In the genomic region with DNA sequence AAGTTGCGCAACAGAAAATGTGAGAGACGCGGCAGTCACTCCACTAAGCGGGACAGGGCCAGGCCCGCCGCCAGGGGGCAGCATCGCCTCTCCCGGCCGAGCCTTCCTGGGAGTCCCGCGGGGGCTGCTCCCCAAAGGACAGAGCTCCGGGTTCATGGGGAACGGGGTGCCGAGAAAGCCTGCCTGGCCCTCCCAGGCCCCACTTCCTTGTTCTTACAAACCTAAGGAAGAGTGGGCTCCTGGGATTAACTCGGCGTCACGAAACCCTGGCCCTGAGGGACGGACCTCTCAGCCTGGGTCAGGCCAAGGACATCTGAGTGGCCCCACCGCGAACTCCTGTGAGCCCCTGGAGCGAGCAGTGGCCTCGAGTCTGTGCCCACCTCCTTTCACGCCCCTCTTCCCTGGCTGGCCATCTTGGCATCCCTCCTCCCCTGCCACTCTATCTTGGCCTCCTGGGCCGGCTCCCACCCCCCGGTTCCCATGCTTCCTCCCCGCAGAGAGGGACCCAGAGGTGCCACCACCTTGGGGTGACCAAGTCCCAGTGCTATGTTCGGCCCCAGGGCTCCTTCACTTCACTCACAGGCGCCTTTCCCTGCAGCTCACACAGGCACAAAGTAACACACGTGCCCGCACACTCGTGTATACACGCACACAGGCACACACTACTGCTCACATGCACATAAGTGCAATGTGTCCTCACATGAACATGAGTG, we compare ENCODE assay signal across 8 cellular contexts.
DNase-seq lines count a peak whose midpoint lies in the region; ATAC-seq and TF ChIP-seq lines count a peak whose summit lies in the region.

No MANE protein-coding gene starts in this region.

- peak; percentile 81 for DNase-seq in GM10248 (ENCODE audit: extremely low spot score)
- peak; percentile 51 for DNase-seq in NCI-H1092 treated with DMSO at 0.1 percent for 48 hours (lab: John Stamatoyannopoulos, UW)
- peak; percentile 50 for DNase-seq in activated CD4-positive, alpha-beta T cell treated with anti-CD3 and anti-CD28 coated beads for 1 hour
- DNase-seq in central memory CD8-positive, alpha-beta T cell (ENCODE audit: low spot score in 2 of 2), result peak; percentile 25 to 49
- DNase-seq in left lobe of liver (ENCODE audit: low spot score), result peak; percentile 75
- peak; percentile 73 for DNase-seq in stimulated activated CD4-positive, alpha-beta T cell treated with anti-CD3 and anti-CD28 coated beads, Interleukin-4, amount 100 ng/mL, for 24 hours
- no peak for DNase-seq in NCI-H446 treated with DMSO at 0.1 percent for 48 hours (lab: John Stamatoyannopoulos, UW)

- no peaks in the 10 kb centered on the region for H3K36me3 Mint-ChIP-seq in central memory CD8-positive, alpha-beta T cell (ENCODE audit: insufficient read depth)

- CTCF ChIA-PET in GM10248 (lab: Yijun Ruan, JAX), result interaction anchor here (0.8 to 2.4 kb wide), 16 partner anchors 10 to 552 kb away, joined by 3 to 18 read pairs (median 3); a partner anchor contains a TSS

- H3K27me3 Mint-ChIP-seq in central memory CD8-positive, alpha-beta T cell, result peaks cover 52% of the 10 kb centered on the region

- POLR2A ChIA-PET in GM10248 (lab: Yijun Ruan, JAX), result no interaction called here

- H3K9me3 Mint-ChIP-seq in central memory CD8-positive, alpha-beta T cell, result no peaks in the 10 kb centered on the region

- no peak overlapping the region for H3K27ac Mint-ChIP-seq in central memory CD8-positive, alpha-beta T cell (ENCODE audit: low read depth)

- ATAC-seq in central memory CD8-positive, alpha-beta T cell (replicated peaks; ENCODE audit: extremely low read depth, poor library complexity, severe bottlenecking), result peak; percentile 24
- peak; percentile 78 for ATAC-seq in left lobe of liver
- no peak for ATAC-seq in HG03097 (IDR thresholded peaks at IDR 0.05; ENCODE audit: low FRiP score, unreplicated experiment)

- peaks cover 9% of the 10 kb centered on the region for H3K4me1 Mint-ChIP-seq in central memory CD8-positive, alpha-beta T cell

- no peak overlapping the region for H3K4me3 Mint-ChIP-seq in central memory CD8-positive, alpha-beta T cell

- peak; percentile 84 for TF ChIP-seq CTCF in GM10248 (IDR thresholded peaks at IDR 0.05; ENCODE audit: control extremely low read depth, extremely low read depth, low read depth, missing control alignments)
